ENCODE assay signal across 15 cellular contexts in genomic region chr1:162141273-162142023, GRCh38.
DNase-seq lines count a peak whose midpoint lies in the region; ATAC-seq, FAIRE-seq and TF ChIP-seq lines count a peak whose summit lies in the region.
"Had no signal": no experiment of that assay in that cellular context is flagged by ENCODE, and none has a peak within 500 bp of the region (broad histone marks: within the 10 kb centered on the region; RNA-seq: fewer than 3 reads in every experiment).

No MANE protein-coding gene starts in this region.

- H3K9ac ChIP-seq in GM23248 = no peak overlapping the region
- no peak overlapping the region for H3K9ac ChIP-seq in fibroblast of lung (ENCODE audit: insufficient read depth, low read length)

- no peaks in the 10 kb centered on the region for H3K27me3 ChIP-seq in GM23248 (replicated peaks; ENCODE audit: insufficient read depth)
- no peaks in the 10 kb centered on the region for H3K27me3 ChIP-seq in PC-9 (ENCODE audit: insufficient read depth, low read depth)
- no peaks in the 10 kb centered on the region for H3K27me3 ChIP-seq in fibroblast of lung (ENCODE audit: control insufficient read depth, insufficient read depth, low read length)
- H3K27me3 ChIP-seq in gastrocnemius medialis = no peaks in the 10 kb centered on the region
- H3K27me3 ChIP-seq in small intestine (ENCODE audit: control insufficient read depth in 2 of 2, insufficient read depth in 2 of 2, low read length in 2 of 2) = no peaks in the 10 kb centered on the region
- H3K27me3 ChIP-seq: heart right ventricle had no signal

- H3K4me2 ChIP-seq in GM23248 (ENCODE audit: unreplicated experiment) (peak overlapping the region; percentile 23), PC-9 (peak overlapping the region; percentile 73), fibroblast of lung (ENCODE audit: extremely low read depth, insufficient read depth, low read length) (no peak overlapping the region)

- intact Hi-C loops in PC-9 (cut with micrococcal nuclease; ENCODE audit: unreplicated experiment) (no loop called here), gastrocnemius medialis (cut with DNase I; ENCODE audit: low total_unique reads) (no loop called here)

- no peaks in the 10 kb centered on the region for H3K9me2 ChIP-seq in GM23248 (ENCODE audit: insufficient read depth)
- no peaks in the 10 kb centered on the region for H3K9me2 ChIP-seq in PC-9 (ENCODE audit: insufficient read depth)

- H3K4me3 ChIP-seq in GM23248 (no peak overlapping the region), PC-9 (peak overlapping the region; percentile 30; the same call in 1 of the 2 replicates), fibroblast of lung (replicated peaks in 1 of 4; ENCODE audit: control extremely low read depth in 1 of 4, insufficient read depth in 1 of 4, low read depth in 3 of 4, low read length in 4 of 4) (no peak overlapping the region), gastrocnemius medialis (no peak overlapping the region), small intestine (ENCODE audit: low read depth in 1 of 2, low read length in 2 of 2) (no peak overlapping the region)
- H3K4me3 ChIP-seq: heart right ventricle had no signal

- H3K9me3 ChIP-seq in GM23248 (ENCODE audit: low read depth) (no peaks in the 10 kb centered on the region), PC-9 (ENCODE audit: insufficient read depth, low read depth) (no peaks in the 10 kb centered on the region), fibroblast of lung (ENCODE audit: control insufficient read depth, insufficient read depth, low read depth, low read length) (no peaks in the 10 kb centered on the region), gastrocnemius medialis (no peaks in the 10 kb centered on the region), small intestine (ENCODE audit: control insufficient read depth, low read depth) (no peaks in the 10 kb centered on the region)
- H3K9me3 ChIP-seq: heart right ventricle had no signal

- DNase-seq in GM23248 (peak; percentile 77), PC-9 (peak; percentile 19 to 96), fibroblast of lung (ENCODE audit: low read depth in 2 of 2) (peak; percentile 31 to 77), renal cortical epithelial cell (ENCODE audit: low read depth) (peak; percentile 85), gastrocnemius medialis (no peak), small intestine (no peak), cerebellar nuclear complex (lab: John Stamatoyannopoulos, UW) (no peak), NCI-H1930 (lab: John Stamatoyannopoulos, UW) (no peak)
- DNase-seq: activated CD4-positive, alpha-beta T cell treated with anti-CD3 and anti-CD28 coated beads, Interleukin-2, amount 10 ng/mL, durations not matched to agents 24 days and 14 days; activated T-cell treated with anti-CD3 and anti-CD28 coated beads, Interleukin-2, amount 50 U/mL, for 48 hours; amniotic stem cell; heart right ventricle; left cardiac atrium; naive thymus-derived CD8-positive, alpha-beta T cell; NCI-H1092 had no signal

- WGBS in GM23248 (ENCODE audit: low coverage in 1 of 2, low lambda C conversion rate in 2 of 2, missing lambda C conversion rate in 2 of 2), 2 experiments = 53 to 57% methylated on average over 4 of the region's 4 CpGs
- WGBS in small intestine, 3 donors = 75 to 87% (median 80%) methylated on average over 4 of the region's 4 CpGs

- no peaks in the 10 kb centered on the region for H3K79me2 ChIP-seq in GM23248 (ENCODE audit: insufficient read depth)
- H3K79me2 ChIP-seq in PC-9 (ENCODE audit: low read depth) = peaks cover 90% of the 10 kb centered on the region
- no peaks in the 10 kb centered on the region for H3K79me2 ChIP-seq in fibroblast of lung (ENCODE audit: control insufficient read depth, insufficient read depth, low read length)

- H3K36me3 ChIP-seq in GM23248 (ENCODE audit: low read depth) (no peaks in the 10 kb centered on the region), PC-9 (ENCODE audit: low read depth) (no peaks in the 10 kb centered on the region; the same call in 1 of the 2 replicates), fibroblast of lung (ENCODE audit: control insufficient read depth, insufficient read depth, low read length) (no peaks in the 10 kb centered on the region), gastrocnemius medialis (no peaks in the 10 kb centered on the region), small intestine (ENCODE audit: control insufficient read depth in 2 of 2, insufficient read depth in 2 of 2, low read length in 2 of 2) (no peaks in the 10 kb centered on the region)
- H3K36me3 ChIP-seq: heart right ventricle had no signal

- H3F3A ChIP-seq in GM23248 (ENCODE audit: insufficient read depth) = peaks cover 12% of the 10 kb centered on the region
- H3F3A ChIP-seq in PC-9 (ENCODE audit: insufficient read depth, low read depth) = peaks cover 81% of the 10 kb centered on the region

- CTCF ChIA-PET in PC-9 (lab: Charles Lee) = interaction anchor here (0.6 kb wide), 1 partner anchor 122 kb away, joined by 6 read pairs; no protein-coding TSS in a partner anchor

- in situ Hi-C loops in GM23248 (cut with MboI) (no loop called here), gastrocnemius medialis (cut with MboI; ENCODE audit: low sequenced_read_pairs in 4 of 4) (no loop called here)

- TF ChIP-seq CTCF in PC-9 (conservative IDR thresholded peaks at IDR 0.05) (no peak), fibroblast of lung (conservative IDR thresholded peaks at IDR 0.05 in 1 of 2, IDR thresholded peaks at IDR 0.05 in 1 of 2; ENCODE audit: low read depth in 1 of 2, low read length in 2 of 2) (no peak), gastrocnemius medialis (IDR thresholded peaks at IDR 0.05 in 4 of 5, conservative IDR thresholded peaks at IDR 0.05 in 1 of 5) (no peak)

- peak overlapping the region; percentile 51 for H2AFZ ChIP-seq in GM23248
- peak overlapping the region; percentile 44; the same call in 1 of the 2 replicates for H2AFZ ChIP-seq in PC-9
- no peak overlapping the region for H2AFZ ChIP-seq in fibroblast of lung (ENCODE audit: low read length)

- no peaks in the 10 kb centered on the region for H4K20me1 ChIP-seq in GM23248 (ENCODE audit: insufficient read depth)
- H4K20me1 ChIP-seq in PC-9 (ENCODE audit: insufficient read depth) = no peaks in the 10 kb centered on the region
- H4K20me1 ChIP-seq in fibroblast of lung (ENCODE audit: control insufficient read depth, extremely low read depth, insufficient read depth, low read length) = no peaks in the 10 kb centered on the region

- no peak for TF ChIP-seq POLR2A in gastrocnemius medialis (IDR thresholded peaks at IDR 0.05)

- BruUV-seq in PC-9 (replicated peaks; lab: Mats Ljungman, UMichigan) = TSS peak; percentile 49

- peaks cover 25% of the 10 kb centered on the region for H3K4me1 ChIP-seq in GM23248 (ENCODE audit: insufficient read depth)
- H3K4me1 ChIP-seq in PC-9 (replicated peaks; ENCODE audit: insufficient read depth) = peaks cover 99% of the 10 kb centered on the region
- H3K4me1 ChIP-seq in fibroblast of lung (ENCODE audit: control insufficient read depth, extremely low read depth, insufficient read depth, low read length) = peaks cover 11% of the 10 kb centered on the region
- H3K4me1 ChIP-seq in gastrocnemius medialis = no peaks in the 10 kb centered on the region
- peaks cover 0 to 2% of the 10 kb centered on the region in 2 donors for H3K4me1 ChIP-seq in small intestine (ENCODE audit: control insufficient read depth in 2 of 2, insufficient read depth in 1 of 2, low read depth in 1 of 2, low read length in 1 of 2)

- POLR2A ChIA-PET in PC-9 (lab: Charles Lee; ENCODE audit: unreplicated experiment) = interaction anchor here (1.0 kb wide), 1 partner anchor 50 kb away, joined by 3 read pairs; no protein-coding TSS in a partner anchor

- FAIRE-seq in small intestine (lab: Jason Lieb, UNC) = no peak

- no peak for ATAC-seq in gastrocnemius medialis
- ATAC-seq: heart right ventricle; naive thymus-derived CD8-positive, alpha-beta T cell had no signal

- H3K27ac ChIP-seq in GM23248 (peak overlapping the region; percentile 29), PC-9 (peak overlapping the region; percentile 96), fibroblast of lung (ENCODE audit: insufficient read depth, low read length) (no peak overlapping the region), gastrocnemius medialis (no peak overlapping the region), small intestine (ENCODE audit: low read depth in 1 of 2, low read length in 1 of 2) (no peak overlapping the region)
- H3K27ac ChIP-seq: heart right ventricle had no signal

Comparison
In these comparisons a context has a peak if more than half of its experiments do, and no peak if none do; other contexts are left out.
1. DNase-seq: peak in GM23248 (single experiment), PC-9 (2 of 2), fibroblast of lung (2 of 2) and renal cortical epithelial cell (single experiment); none in gastrocnemius medialis (0 of 2), small intestine (single experiment), cerebellar nuclear complex (0 of 2) and NCI-H1930 (0 of 2).
2. H3K27ac ChIP-seq: peak in GM23248 (single experiment) and PC-9 (single experiment); none in fibroblast of lung (single experiment), gastrocnemius medialis (0 of 4) and small intestine (0 of 2).